ENCODE assay signal across 17 cellular contexts in the genomic region with DNA sequence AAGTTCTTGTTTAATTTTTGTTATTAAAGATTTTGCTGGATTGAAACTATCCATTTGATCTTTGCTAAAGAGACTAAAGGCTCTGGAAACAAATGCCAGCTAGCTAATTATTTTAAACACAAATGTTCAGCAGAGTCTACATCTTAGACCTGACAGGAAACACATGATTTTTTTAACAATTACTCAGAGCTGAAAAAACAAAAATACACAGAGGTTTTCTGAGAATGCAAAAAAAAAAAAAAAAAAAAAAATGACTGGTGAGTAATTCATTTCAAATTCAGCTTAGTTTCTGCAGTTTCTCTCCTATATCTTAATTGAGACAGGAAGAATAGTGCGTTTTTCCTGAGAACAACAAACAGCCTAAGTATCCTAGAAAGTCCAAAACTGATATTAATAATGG.
DNase-seq lines count a peak whose midpoint lies in the region; ATAC-seq, FAIRE-seq and TF ChIP-seq lines count a peak whose summit lies in the region.
"Had no signal": no experiment of that assay in that cellular context is flagged by ENCODE, and none has a peak within 500 bp of the region (broad histone marks: within the 10 kb centered on the region; RNA-seq: fewer than 3 reads in every experiment).

No MANE protein-coding gene starts in this region.

- H3K4me3 ChIP-seq in astrocyte (ENCODE audit: insufficient read depth, low read depth, low read length): no peak overlapping the region
- H3K4me3 ChIP-seq in fibroblast of the aortic adventitia (ENCODE audit: low read depth, low read length): no peak overlapping the region
- no peak overlapping the region for H3K4me3 ChIP-seq in mammary epithelial cell (replicated peaks in 1 of 3; ENCODE audit: insufficient read depth in 1 of 3, low read depth in 2 of 3, low read length in 3 of 3)
- no peak overlapping the region for H3K4me3 ChIP-seq in ascending aorta
- H3K4me3 ChIP-seq: K562 had no signal

- H3K27ac Mint-ChIP-seq in astrocyte (ENCODE audit: unreplicated experiment): no peak overlapping the region

- no peaks in the 10 kb centered on the region for H3K79me2 ChIP-seq in astrocyte (ENCODE audit: insufficient read depth, low read length)
- no peaks in the 10 kb centered on the region for H3K79me2 ChIP-seq in mammary epithelial cell (ENCODE audit: insufficient read depth, low read length)

- TF ChIP-seq CTCF in astrocyte (IDR thresholded peaks at IDR 0.05; ENCODE audit: insufficient read depth, low read depth, low read length) (no peak), fibroblast of the aortic adventitia (IDR thresholded peaks at IDR 0.05; ENCODE audit: insufficient read depth, low read length) (no peak), mammary epithelial cell (conservative IDR thresholded peaks at IDR 0.05 in 1 of 2, IDR thresholded peaks at IDR 0.05 in 1 of 2; ENCODE audit: extremely low read depth in 1 of 2, insufficient read depth in 1 of 2, low read depth in 1 of 2, low read length in 2 of 2) (no peak), ascending aorta (IDR thresholded peaks at IDR 0.05) (no peak)

- FAIRE-seq in astrocyte (lab: Jason Lieb, UNC): no peak
- FAIRE-seq: GM12891, K562 had no signal

- H2AFZ ChIP-seq in astrocyte (ENCODE audit: low read depth, low read length) (no peak overlapping the region), mammary epithelial cell (ENCODE audit: low read depth, low read length) (no peak overlapping the region)

- H3K27me3 ChIP-seq in astrocyte (ENCODE audit: insufficient read depth, low read length) (no peaks in the 10 kb centered on the region), mammary epithelial cell (ENCODE audit: insufficient read depth, low read length) (no peaks in the 10 kb centered on the region), ascending aorta (no peaks in the 10 kb centered on the region)

- no peaks in the 10 kb centered on the region for H3K27me3 Mint-ChIP-seq in astrocyte (ENCODE audit: low read depth, unreplicated experiment)

- no peaks in the 10 kb centered on the region for H3K36me3 ChIP-seq in astrocyte (ENCODE audit: insufficient read depth, low read length)
- H3K36me3 ChIP-seq in mammary epithelial cell (ENCODE audit: insufficient read depth, low read length): no peaks in the 10 kb centered on the region
- H3K36me3 ChIP-seq in ascending aorta: no peaks in the 10 kb centered on the region

- no peak for ATAC-seq in Right ventricle myocardium inferior
- ATAC-seq: K562, PC-3 had no signal

- peaks cover 23% of the 10 kb centered on the region for H3K4me1 Mint-ChIP-seq in astrocyte (ENCODE audit: low read depth, unreplicated experiment)

- no peaks in the 10 kb centered on the region for H3K36me3 Mint-ChIP-seq in astrocyte (ENCODE audit: low read depth, unreplicated experiment)

- CTCF ChIA-PET in mammary epithelial cell (lab: Charles Lee; ENCODE audit: low non-redundant PET): no interaction called here

- H3K27ac ChIP-seq in astrocyte (ENCODE audit: low read depth, low read length) (no peak overlapping the region), mammary epithelial cell (ENCODE audit: insufficient read depth, low read depth, low read length) (no peak overlapping the region), ascending aorta (no peak overlapping the region)

- 62% methylated on average over 1 of the region's 1 CpG for WGBS in mammary epithelial cell (ENCODE audit: low coverage, missing lambda C conversion rate)

- peaks cover 3% of the 10 kb centered on the region for H3K4me1 ChIP-seq in astrocyte (ENCODE audit: insufficient read depth, low read length)
- H3K4me1 ChIP-seq in mammary epithelial cell (ENCODE audit: insufficient read depth, low read length): no peaks in the 10 kb centered on the region
- no peaks in the 10 kb centered on the region for H3K4me1 ChIP-seq in ascending aorta
- H3K4me1 ChIP-seq: Caco-2 had no signal

- no peak overlapping the region for H3K4me3 Mint-ChIP-seq in astrocyte (ENCODE audit: unreplicated experiment)

- H3K4me2 ChIP-seq in astrocyte (ENCODE audit: low read length): peak overlapping the region; percentile 62
- no peak overlapping the region for H3K4me2 ChIP-seq in mammary epithelial cell (ENCODE audit: insufficient read depth, low read depth, low read length)

- no peaks in the 10 kb centered on the region for H4K20me1 ChIP-seq in astrocyte (ENCODE audit: insufficient read depth, low read length)
- no peaks in the 10 kb centered on the region for H4K20me1 ChIP-seq in mammary epithelial cell (ENCODE audit: insufficient read depth, low read length)

- dilution Hi-C loops in mammary epithelial cell (cut with HindIII; ENCODE audit: low sequenced_read_pairs): no loop called here

- DNase-seq in HCEC 1CT (peak; percentile 38), astrocyte (ENCODE audit: low read depth) (peak; percentile 21), fibroblast of the aortic adventitia (ENCODE audit: low read depth) (peak; percentile 25), mammary epithelial cell (no peak), Right ventricle myocardium inferior (ENCODE audit: missing footprints) (no peak), NCI-H1105 (lab: John Stamatoyannopoulos, UW) (no peak), ascending aorta (ENCODE audit: low spot score in 2 of 2) (no peak)
- DNase-seq: C1 segment of cervical spinal cord, Caco-2, DMS53, NCI-H1092, NCI-H1694, NCI-H446, NCI-H748 treated with DMSO at 0.1 percent for 48 hours, PC-3 had no signal

- in situ Hi-C loops in mammary epithelial cell (cut with MboI; ENCODE audit: low sequenced_read_pairs in 2 of 2): no loop called here

- no peaks in the 10 kb centered on the region for H3K9me3 ChIP-seq in astrocyte (ENCODE audit: insufficient read depth, low read depth, low read length)
- no peaks in the 10 kb centered on the region for H3K9me3 ChIP-seq in mammary epithelial cell (replicated peaks; ENCODE audit: insufficient read depth, low read length)
- no peaks in the 10 kb centered on the region for H3K9me3 ChIP-seq in ascending aorta
- H3K9me3 ChIP-seq: Caco-2 had no signal

- intact Hi-C loops in mammary epithelial cell (cut with micrococcal nuclease): no loop called here
- intact Hi-C loops in Right ventricle myocardium inferior (cut with DNase I): no loop called here
- intact Hi-C loops in ascending aorta (cut with DNase I): no loop called here

- H3K9ac ChIP-seq in astrocyte (ENCODE audit: low read length): no peak overlapping the region
- H3K9ac ChIP-seq in mammary epithelial cell (ENCODE audit: insufficient read depth, low read length): no peak overlapping the region

- H3K9me3 Mint-ChIP-seq in astrocyte (ENCODE audit: unreplicated experiment): no peaks in the 10 kb centered on the region

- no TSS peak for BruUV-seq in mammary epithelial cell (replicated peaks; lab: Mats Ljungman, UMichigan)

Comparison
In these comparisons a context has a peak if more than half of its experiments do, and no peak if none do; other contexts are left out.
1. DNase-seq: peak in HCEC 1CT (single experiment), astrocyte (single experiment) and fibroblast of the aortic adventitia (single experiment); none in mammary epithelial cell (single experiment), Right ventricle myocardium inferior (single experiment), NCI-H1105 (single experiment) and ascending aorta (0 of 2).